In genomic region chr4:39905656-39906055, GRCh38 we compare ENCODE assay signal across 26 cellular contexts.
A peak's percentile ranks its signal among the peaks of the same experiment; 100 is the strongest.
DNase-seq lines count a peak whose midpoint lies in the region; ATAC-seq and TF ChIP-seq lines count a peak whose summit lies in the region.
"Had no signal": no experiment of that assay in that cellular context is flagged by ENCODE, and none has a peak within 500 bp of the region (broad histone marks: within the 10 kb centered on the region; RNA-seq: fewer than 3 reads in every experiment).

No MANE protein-coding gene starts in this region.

- no peaks in the 10 kb centered on the region for H3K27me3 Mint-ChIP-seq in activated CD4-positive, alpha-beta T cell treated with anti-CD3 and anti-CD28 coated beads for 36 hours
- H3K27me3 Mint-ChIP-seq in CD8-positive, alpha-beta memory T cell: no peaks in the 10 kb centered on the region
- H3K27me3 Mint-ChIP-seq in activated naive CD8-positive, alpha-beta T cell treated with anti-CD3 and anti-CD28 coated beads for 36 hours: no peaks in the 10 kb centered on the region
- H3K27me3 Mint-ChIP-seq in mesothelial cell of epicardium (ENCODE audit: low read depth) (no peaks in the 10 kb centered on the region), T-cell (no peaks in the 10 kb centered on the region)
- no peaks in the 10 kb centered on the region for H3K27me3 Mint-ChIP-seq in activated CD4-positive, alpha-beta memory T cell treated with anti-CD3 and anti-CD28 coated beads, Interleukin-2, amount 10 ng/mL, durations not matched to agents 7 days and 5 days
- H3K27me3 Mint-ChIP-seq: activated CD4-positive, alpha-beta memory T cell treated with anti-CD3 and anti-CD28 coated beads for 36 hours had no signal

- TF ChIP-seq CTCF in mesothelial cell of epicardium (IDR thresholded peaks at IDR 0.05; ENCODE audit: unreplicated experiment): no peak

- peaks cover 24% of the 10 kb centered on the region for H3K36me3 ChIP-seq in CD8-positive, alpha-beta memory T cell (ENCODE audit: insufficient read depth, low read length)

- DNase-seq in activated CD4-positive, alpha-beta T cell treated with anti-CD3 and anti-CD28 coated beads for 36 hours: no peak
- DNase-seq in activated CD4-positive, alpha-beta T cell treated with anti-CD3 and anti-CD28 coated beads for 1 hour: no peak
- DNase-seq in CD8-positive, alpha-beta memory T cell: no peak
- no peak for DNase-seq in activated naive CD8-positive, alpha-beta T cell treated with anti-CD3 and anti-CD28 coated beads for 36 hours
- DNase-seq in mesothelial cell of epicardium (ENCODE audit: low spot score in 2 of 2, unreplicated experiment in 2 of 2) (no peak), T-cell (no peak)
- DNase-seq in activated CD4-positive, alpha-beta memory T cell treated with anti-CD3 and anti-CD28 coated beads, Interleukin-2, amount 10 ng/mL, durations not matched to agents 7 days and 5 days: no peak
- DNase-seq: activated CD4-positive, alpha-beta memory T cell treated with anti-CD3 and anti-CD28 coated beads for 36 hours; activated gamma-delta T cell; brain microvascular endothelial cell; C1 segment of cervical spinal cord; glutamatergic neuron; NCI-H2029 treated with DMSO at 0.1 percent for 48 hours; NCI-H526; NK-92 treated with Interleukin-12 subunit alpha and Interleukin-12 subunit beta, amount 100 ng/mL, for 24 hours; PC-9; SK-N-SH; stimulated activated CD4-positive, alpha-beta T cell treated with anti-CD3 and anti-CD28 coated beads, Interleukin-1b, Interleukin-23, amount 100 ng/mL, for 48 hours; stimulated activated naive CD8-positive, alpha-beta T cell treated with anti-CD3 and anti-CD28 coated beads, Interleukin-15, Interleukin-2, amounts not matched to agents 100 U/mL and 50 U/mL, for 24 hours had no signal

- no peaks in the 10 kb centered on the region for H3K9me3 ChIP-seq in CD8-positive, alpha-beta memory T cell (ENCODE audit: low read length)
- H3K9me3 ChIP-seq: HAP-1, right atrium auricular region, SK-N-SH, thoracic aorta had no signal

- H3K4me3 Mint-ChIP-seq in activated CD4-positive, alpha-beta T cell treated with anti-CD3 and anti-CD28 coated beads for 36 hours: no peak overlapping the region
- H3K4me3 Mint-ChIP-seq in CD8-positive, alpha-beta memory T cell: no peak overlapping the region
- H3K4me3 Mint-ChIP-seq in activated naive CD8-positive, alpha-beta T cell treated with anti-CD3 and anti-CD28 coated beads for 36 hours: no peak overlapping the region
- H3K4me3 Mint-ChIP-seq in mesothelial cell of epicardium (no peak overlapping the region), T-cell (no peak overlapping the region)
- no peak overlapping the region for H3K4me3 Mint-ChIP-seq in activated CD4-positive, alpha-beta memory T cell treated with anti-CD3 and anti-CD28 coated beads, Interleukin-2, amount 10 ng/mL, durations not matched to agents 7 days and 5 days
- H3K4me3 Mint-ChIP-seq: activated CD4-positive, alpha-beta memory T cell treated with anti-CD3 and anti-CD28 coated beads for 36 hours; T-helper 1 cell treated with Interleukin-12 subunit alpha and Interleukin-12 subunit beta and Interleukin-4 antibody, amounts not matched to agents 30 μg/mL and 1 μg/mL, for 36 hours had no signal

- peaks cover 17% of the 10 kb centered on the region for H3K36me3 Mint-ChIP-seq in activated CD4-positive, alpha-beta T cell treated with anti-CD3 and anti-CD28 coated beads for 36 hours (ENCODE audit: low read depth)
- H3K36me3 Mint-ChIP-seq in CD8-positive, alpha-beta memory T cell: peaks cover 0 to 75% (median 15%) of the 10 kb centered on the region in 3 donors
- peaks cover 12% of the 10 kb centered on the region for H3K36me3 Mint-ChIP-seq in activated naive CD8-positive, alpha-beta T cell treated with anti-CD3 and anti-CD28 coated beads for 36 hours
- H3K36me3 Mint-ChIP-seq in mesothelial cell of epicardium (peaks cover 23% of the 10 kb centered on the region), T-cell (peaks cover 37% of the 10 kb centered on the region)
- peaks cover 49% of the 10 kb centered on the region for H3K36me3 Mint-ChIP-seq in activated CD4-positive, alpha-beta memory T cell treated with anti-CD3 and anti-CD28 coated beads, Interleukin-2, amount 10 ng/mL, durations not matched to agents 7 days and 5 days (ENCODE audit: low read depth)

- ATAC-seq in activated CD4-positive, alpha-beta T cell treated with anti-CD3 and anti-CD28 coated beads for 36 hours: no peak
- ATAC-seq in HG03045 (IDR thresholded peaks at IDR 0.05; ENCODE audit: unreplicated experiment): no peak
- no peak for ATAC-seq in T-cell (replicated peaks in 1 of 4)
- ATAC-seq: stimulated activated naive CD8-positive, alpha-beta T cell treated with anti-CD3 and anti-CD28 coated beads, Interleukin-15, Interleukin-2, amounts not matched to agents 100 U/mL and 50 U/mL, for 24 hours had no signal

- no peaks in the 10 kb centered on the region for H3K9me3 Mint-ChIP-seq in activated CD4-positive, alpha-beta T cell treated with anti-CD3 and anti-CD28 coated beads for 36 hours (ENCODE audit: low read depth)
- H3K9me3 Mint-ChIP-seq in CD8-positive, alpha-beta memory T cell: no peaks in the 10 kb centered on the region
- no peaks in the 10 kb centered on the region for H3K9me3 Mint-ChIP-seq in activated naive CD8-positive, alpha-beta T cell treated with anti-CD3 and anti-CD28 coated beads for 36 hours
- H3K9me3 Mint-ChIP-seq in mesothelial cell of epicardium (no peaks in the 10 kb centered on the region), T-cell (no peaks in the 10 kb centered on the region)
- no peaks in the 10 kb centered on the region for H3K9me3 Mint-ChIP-seq in activated CD4-positive, alpha-beta memory T cell treated with anti-CD3 and anti-CD28 coated beads, Interleukin-2, amount 10 ng/mL, durations not matched to agents 7 days and 5 days
- H3K9me3 Mint-ChIP-seq: activated CD4-positive, alpha-beta memory T cell treated with anti-CD3 and anti-CD28 coated beads for 36 hours; T-helper 1 cell treated with Interleukin-12 subunit alpha and Interleukin-12 subunit beta and Interleukin-4 antibody, amounts not matched to agents 30 μg/mL and 1 μg/mL, for 36 hours had no signal

- intact Hi-C loops in activated CD4-positive, alpha-beta T cell treated with anti-CD3 and anti-CD28 coated beads for 36 hours (cut with DNase I, micrococcal nuclease): loop anchor here in 1 of 2 experiments (10.0 kb wide), 1 partner anchor 69 kb away; the partner anchor contains the start of gene PDS5A

- POLR2A ChIA-PET in activated CD4-positive, alpha-beta T cell treated with anti-CD3 and anti-CD28 coated beads for 36 hours (lab: Charles Lee): no interaction called here
- POLR2A ChIA-PET in CD8-positive, alpha-beta memory T cell (lab: Charles Lee): no interaction called here
- POLR2A ChIA-PET in activated CD4-positive, alpha-beta memory T cell treated with anti-CD3 and anti-CD28 coated beads, Interleukin-2, amount 10 ng/mL, durations not matched to agents 7 days and 5 days (lab: Charles Lee): no interaction called here
- POLR2A ChIA-PET in T-cell (lab: Charles Lee): no interaction called here

- H3K27ac ChIP-seq in CD8-positive, alpha-beta memory T cell (ENCODE audit: low read depth, low read length): no peak overlapping the region
- H3K27ac ChIP-seq: 22Rv1, brain microvascular endothelial cell, PC-9, right atrium auricular region, thoracic aorta had no signal

- CTCF ChIA-PET in activated CD4-positive, alpha-beta T cell treated with anti-CD3 and anti-CD28 coated beads for 36 hours (lab: Charles Lee): interaction anchor here (1.0 to 1.1 kb wide), 2 partner anchors 21 to 31 kb away, joined by 3 to 4 read pairs; no protein-coding TSS in a partner anchor
- CTCF ChIA-PET in CD8-positive, alpha-beta memory T cell (lab: Charles Lee): no interaction called here
- CTCF ChIA-PET in activated CD4-positive, alpha-beta memory T cell treated with anti-CD3 and anti-CD28 coated beads, Interleukin-2, amount 10 ng/mL, durations not matched to agents 7 days and 5 days (lab: Charles Lee): no interaction called here
- CTCF ChIA-PET in T-cell (lab: Charles Lee): no interaction called here

- H3K27ac Mint-ChIP-seq in activated CD4-positive, alpha-beta T cell treated with anti-CD3 and anti-CD28 coated beads for 36 hours: peak overlapping the region; percentile 16
- peak overlapping the region in 6 of 8 donors; percentile 45 to 86 (median 65) for H3K27ac Mint-ChIP-seq in CD8-positive, alpha-beta memory T cell
- H3K27ac Mint-ChIP-seq in activated naive CD8-positive, alpha-beta T cell treated with anti-CD3 and anti-CD28 coated beads for 36 hours: peak overlapping the region; percentile 28
- H3K27ac Mint-ChIP-seq in mesothelial cell of epicardium (peak overlapping the region; percentile 2), T-cell (no peak overlapping the region)
- H3K27ac Mint-ChIP-seq in activated CD4-positive, alpha-beta memory T cell treated with anti-CD3 and anti-CD28 coated beads, Interleukin-2, amount 10 ng/mL, durations not matched to agents 7 days and 5 days: no peak overlapping the region
- H3K27ac Mint-ChIP-seq: activated CD4-positive, alpha-beta memory T cell treated with anti-CD3 and anti-CD28 coated beads for 36 hours; T-helper 1 cell treated with Interleukin-12 subunit alpha and Interleukin-12 subunit beta and Interleukin-4 antibody, amounts not matched to agents 30 μg/mL and 1 μg/mL, for 36 hours had no signal

- H3K4me1 ChIP-seq in CD8-positive, alpha-beta memory T cell (ENCODE audit: insufficient read depth, low read length): no peaks in the 10 kb centered on the region
- H3K4me1 ChIP-seq: HAP-1, right atrium auricular region had no signal

- H3K4me3 ChIP-seq in CD8-positive, alpha-beta memory T cell (ENCODE audit: low read length): no peak overlapping the region
- H3K4me3 ChIP-seq: HAP-1, PC-9, right atrium auricular region, smooth muscle cell, thoracic aorta had no signal

- H3K4me1 Mint-ChIP-seq in activated CD4-positive, alpha-beta T cell treated with anti-CD3 and anti-CD28 coated beads for 36 hours: peaks cover 6% of the 10 kb centered on the region
- peaks cover 0 to 2% (median 0%) of the 10 kb centered on the region in 3 donors for H3K4me1 Mint-ChIP-seq in CD8-positive, alpha-beta memory T cell
- peaks cover 5% of the 10 kb centered on the region for H3K4me1 Mint-ChIP-seq in activated naive CD8-positive, alpha-beta T cell treated with anti-CD3 and anti-CD28 coated beads for 36 hours
- H3K4me1 Mint-ChIP-seq in mesothelial cell of epicardium (peaks cover 3% of the 10 kb centered on the region), T-cell (no peaks in the 10 kb centered on the region)
- H3K4me1 Mint-ChIP-seq in activated CD4-positive, alpha-beta memory T cell treated with anti-CD3 and anti-CD28 coated beads, Interleukin-2, amount 10 ng/mL, durations not matched to agents 7 days and 5 days: peaks cover 1% of the 10 kb centered on the region

- H3K27me3 ChIP-seq in CD8-positive, alpha-beta memory T cell (ENCODE audit: insufficient read depth, low read length, poor library complexity, severe bottlenecking): no peaks in the 10 kb centered on the region
- H3K27me3 ChIP-seq: brain microvascular endothelial cell, right atrium auricular region had no signal

Comparison
In these comparisons a context has a peak if more than half of its experiments do, and no peak if none do; other contexts are left out.
1. H3K27ac Mint-ChIP-seq: peak in activated CD4-positive, alpha-beta T cell treated with anti-CD3 and anti-CD28 coated beads for 36 hours (single experiment), CD8-positive, alpha-beta memory T cell (6 of 8), activated naive CD8-positive, alpha-beta T cell treated with anti-CD3 and anti-CD28 coated beads for 36 hours (single experiment) and mesothelial cell of epicardium (single experiment); none in activated CD4-positive, alpha-beta memory T cell treated with anti-CD3 and anti-CD28 coated beads, Interleukin-2, amount 10 ng/mL, durations not matched to agents 7 days and 5 days (single experiment) and T-cell (0 of 2).